ENCODE assay signal across 17 cellular contexts in the genomic region with DNA sequence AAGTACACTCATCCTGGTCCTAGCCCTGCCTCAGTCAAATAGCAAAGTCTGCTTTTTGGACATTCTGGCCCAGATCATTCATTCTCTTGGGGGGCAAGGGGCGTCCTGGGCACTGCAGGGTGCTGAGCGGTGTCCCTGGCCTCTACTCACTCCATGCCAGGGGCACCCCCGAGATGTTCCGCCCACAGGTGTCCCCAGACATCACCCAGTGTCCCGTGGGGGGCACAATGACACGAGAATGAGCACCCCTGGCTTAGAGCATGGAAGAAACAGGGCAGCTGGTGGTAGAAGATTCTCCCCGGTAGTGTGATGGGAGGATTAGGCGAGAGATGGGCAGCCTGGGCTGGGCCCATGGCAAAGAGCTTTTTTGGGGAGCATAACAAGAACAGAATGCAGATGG. TPM values are rescaled to one million over a fixed set of nuclear protein-coding genes. Genes with fewer than 3 reads are reported as not detected.
DNase-seq lines count a peak whose midpoint lies in the region; ATAC-seq and TF ChIP-seq lines count a peak whose summit lies in the region.
"Had no signal": no experiment of that assay in that cellular context is flagged by ENCODE, and none has a peak within 500 bp of the region (broad histone marks: within the 10 kb centered on the region; RNA-seq: fewer than 3 reads in every experiment).

No MANE protein-coding gene starts in this region.

- no peak overlapping the region for H3K56ac ChIP-seq in IMR-90 (ENCODE audit: extremely low read depth, insufficient read depth, low read length)

- H3K4me3 Mint-ChIP-seq in memory B cell = no peak overlapping the region
- H3K4me3 Mint-ChIP-seq: HFFc6 had no signal

- H3K9ac ChIP-seq in BLaER1 treated with 17β-estradiol and CSF1 and Interleukin-3, amounts not matched to agents 10 nM and 100 nM = peak overlapping the region in 2 of 11 experiments; percentile 14 to 19; a peak in 1 of 22 replicates
- H3K9ac ChIP-seq in IMR-90 (ENCODE audit: low read depth, low read length) = no peak overlapping the region

- H3K18ac ChIP-seq in IMR-90 (ENCODE audit: low read depth, low read length) = no peak overlapping the region

- H3K36me3 Mint-ChIP-seq in memory B cell = no peaks in the 10 kb centered on the region

- no peaks in the 10 kb centered on the region; the same call in 1 of the 2 replicates for H3K9me1 ChIP-seq in IMR-90 (ENCODE audit: insufficient read depth, low read length)

- TF ChIP-seq POLR2A in IMR-90 (IDR thresholded peaks at IDR 0.05; ENCODE audit: low read depth, low read length) = no peak
- no peak for TF ChIP-seq POLR2A in gastrocnemius medialis (IDR thresholded peaks at IDR 0.05)

- no peak overlapping the region for H2AK9ac ChIP-seq in IMR-90 (replicated peaks; ENCODE audit: low read depth, low read length, poor library complexity)

- no peaks in the 10 kb centered on the region for H3K9me3 Mint-ChIP-seq in memory B cell
- H3K9me3 Mint-ChIP-seq: HFFc6 had no signal

- H3K14ac ChIP-seq in IMR-90 (replicated peaks; ENCODE audit: low read depth, low read length) = no peak overlapping the region

- no peaks in the 10 kb centered on the region for H4K20me1 ChIP-seq in BLaER1 treated with 17β-estradiol and CSF1 and Interleukin-3, amounts not matched to agents 10 nM and 100 nM
- no peaks in the 10 kb centered on the region for H4K20me1 ChIP-seq in IMR-90 (ENCODE audit: insufficient read depth, low read length)

- no peak overlapping the region for H4K5ac ChIP-seq in IMR-90 (ENCODE audit: low read depth, low read length)

- WGBS in IMR-90 (ENCODE audit: extremely low coverage in 2 of 2, insufficient read length in 1 of 2), 2 experiments = 84% methylated on average over 5 of the region's 8 CpGs; no CpG with 5 or more reads in 1 of the 2 experiments

- peaks cover 24 to 59% (median 46%) of the 10 kb centered on the region in 10 experiments for H3K4me1 ChIP-seq in BLaER1 treated with 17β-estradiol and CSF1 and Interleukin-3, amounts not matched to agents 10 nM and 100 nM
- H3K4me1 ChIP-seq in IMR-90 (ENCODE audit: control insufficient read depth, insufficient read depth, low read length) (peaks cover 6% of the 10 kb centered on the region), gastrocnemius medialis (peaks cover 4 to 9% of the 10 kb centered on the region in 2 donors)

- peak overlapping the region; percentile 24 for H3K27ac Mint-ChIP-seq in memory B cell
- H3K27ac Mint-ChIP-seq: HFFc6 had no signal

- in situ Hi-C loops in IMR-90 (cut with MboI; ENCODE audit: low sequenced_read_pairs) (no loop called here), gastrocnemius medialis (cut with MboI; ENCODE audit: low sequenced_read_pairs in 4 of 4) (loop anchor here in 1 of 4 donors (25.0 kb wide), 1 partner anchor 105 kb away; no protein-coding TSS in a partner anchor)

- ATAC-seq in IMR-90 (ENCODE audit: low read depth) (no peak), memory B cell (ENCODE audit: low read depth) (no peak), gastrocnemius medialis (no peak)

- H2AFZ ChIP-seq in IMR-90 (replicated peaks; ENCODE audit: low read length, poor library complexity) = peak overlapping the region; percentile 58

- H3K4me3 ChIP-seq in BLaER1 treated with 17β-estradiol and CSF1 and Interleukin-3, amounts not matched to agents 10 nM and 100 nM = no peak overlapping the region
- H3K4me3 ChIP-seq in IMR-90 (ENCODE audit: insufficient read depth, low read depth, low read length) (no peak overlapping the region), gastrocnemius medialis (no peak overlapping the region)
- H3K4me3 ChIP-seq: MG63 had no signal

- DNase-seq in IMR-90 = no peak
- DNase-seq in memory B cell (ENCODE audit: low spot score in 2 of 2) = no peak
- DNase-seq in gastrocnemius medialis = no peak
- no peak for DNase-seq in cerebellum (ENCODE audit: low spot score)
- DNase-seq in NOMO-1 treated with DMSO at 0.1 percent for 48 hours (lab: John Stamatoyannopoulos, UW; ENCODE audit: unreplicated experiment) = no peak
- no peak for DNase-seq in RKO (ENCODE audit: low spot score)
- DNase-seq: ACHN, DMS 273 treated with DMSO at 0.1 percent for 48 hours, HFFc6, MG63, NCI-H1105, NCI-H187 treated with DMSO at 0.1 percent for 48 hours, NCI-H2171, NCI-H446 treated with DMSO at 0.1 percent for 48 hours, NCI-H748 treated with DMSO at 0.1 percent for 48 hours, Right ventricle myocardium superior had no signal

- CTCF ChIA-PET in IMR-90 (lab: Yijun Ruan, JAX) = interaction anchor here (0.6 kb wide), 1 partner anchor 21 kb away, joined by 6 read pairs; no protein-coding TSS in a partner anchor

- no TSS peak for BruUV-seq in IMR-90 (replicated peaks; lab: Mats Ljungman, UMichigan)

- H2BK20ac ChIP-seq in IMR-90 (ENCODE audit: low read depth, low read length) = no peak overlapping the region

- H3K36me3 ChIP-seq in BLaER1 treated with 17β-estradiol and CSF1 and Interleukin-3, amounts not matched to agents 10 nM and 100 nM = no peaks in the 10 kb centered on the region
- no peaks in the 10 kb centered on the region for H3K36me3 ChIP-seq in IMR-90 (ENCODE audit: control insufficient read depth, insufficient read depth, low read length)
- H3K36me3 ChIP-seq in gastrocnemius medialis = no peaks in the 10 kb centered on the region
- H3K36me3 ChIP-seq: MG63 had no signal

- H3K79me1 ChIP-seq in IMR-90 (ENCODE audit: low read depth in 1 of 2, low read length in 2 of 2) = peaks cover 0 to 6% of the 10 kb centered on the region in 2 experiments; a peak in 1 of 4 replicates

- intact Hi-C loops in IMR-90 (cut with micrococcal nuclease) (no loop called here), gastrocnemius medialis (cut with DNase I; ENCODE audit: low total_unique reads) (no loop called here)

- no peaks in the 10 kb centered on the region for H3K27me3 ChIP-seq in BLaER1 treated with 17β-estradiol and CSF1 and Interleukin-3, amounts not matched to agents 10 nM and 100 nM
- no peaks in the 10 kb centered on the region for H3K27me3 ChIP-seq in IMR-90 (ENCODE audit: control insufficient read depth, insufficient read depth, low read length)
- no peaks in the 10 kb centered on the region for H3K27me3 ChIP-seq in gastrocnemius medialis
- H3K27me3 ChIP-seq: MG63 had no signal

- peak overlapping the region in 7 of 11 experiments; percentile 20 to 48 (median 42); a peak in 8 of 22 replicates for H3K4me2 ChIP-seq in BLaER1 treated with 17β-estradiol and CSF1 and Interleukin-3, amounts not matched to agents 10 nM and 100 nM
- no peak overlapping the region for H3K4me2 ChIP-seq in IMR-90 (ENCODE audit: low read depth, low read length)

- H2BK15ac ChIP-seq in IMR-90 (ENCODE audit: low read depth, low read length) = no peak overlapping the region

- dilution Hi-C loops in IMR-90 (cut with HindIII; ENCODE audit: low sequenced_read_pairs, unreplicated experiment) = no loop called here

- no peaks in the 10 kb centered on the region for H3K27me3 Mint-ChIP-seq in memory B cell

- TF ChIP-seq CTCF in IMR-90 (conservative IDR thresholded peaks at IDR 0.05; ENCODE audit: low read depth, low read length) = no peak
- TF ChIP-seq CTCF in gastrocnemius medialis (IDR thresholded peaks at IDR 0.05 in 4 of 5, conservative IDR thresholded peaks at IDR 0.05 in 1 of 5) = no peak

- no peaks in the 10 kb centered on the region for H3K9me3 ChIP-seq in BLaER1 treated with 17β-estradiol and CSF1 and Interleukin-3, amounts not matched to agents 10 nM and 100 nM (replicated peaks in 1 of 11)
- H3K9me3 ChIP-seq in IMR-90 (ENCODE audit: control insufficient read depth, insufficient read depth, low read length) = no peaks in the 10 kb centered on the region
- H3K9me3 ChIP-seq in gastrocnemius medialis = no peaks in the 10 kb centered on the region
- H3K9me3 ChIP-seq: MG63 had no signal

- H3K4ac ChIP-seq in IMR-90 (ENCODE audit: low read depth, low read length) = no peak overlapping the region

- H4K91ac ChIP-seq in IMR-90 (ENCODE audit: insufficient read depth, low read depth, low read length) = no peak overlapping the region

- no peak overlapping the region for H2AK5ac ChIP-seq in IMR-90 (ENCODE audit: low read depth, low read length)

- no peak overlapping the region for H2BK120ac ChIP-seq in IMR-90 (ENCODE audit: low read depth, low read length)

- H3K23ac ChIP-seq in IMR-90 (ENCODE audit: low read depth, low read length) = no peak overlapping the region

- TF ChIP-seq RAD21 in IMR-90 (IDR thresholded peaks at IDR 0.05; ENCODE audit: low read length) = no peak

- H3K4me1 Mint-ChIP-seq in memory B cell = peaks cover 16% of the 10 kb centered on the region

- no peak overlapping the region for H2BK5ac ChIP-seq in IMR-90 (ENCODE audit: low read depth, low read length, poor library complexity, severe bottlenecking)

- H4K8ac ChIP-seq in IMR-90 (ENCODE audit: low read depth in 2 of 2, low read length in 2 of 2) = no peak overlapping the region

- H3K27ac ChIP-seq in BLaER1 treated with 17β-estradiol and CSF1 and Interleukin-3, amounts not matched to agents 10 nM and 100 nM = no peak overlapping the region; a peak in 1 of 22 replicates
- H3K27ac ChIP-seq in IMR-90 (ENCODE audit: insufficient read depth, low read length) (no peak overlapping the region), gastrocnemius medialis (peak overlapping the region; percentile 58 to 80 (median 70))

- POLR2A ChIA-PET in IMR-90 (lab: Charles Lee; ENCODE audit: unreplicated experiment) = no interaction called here

TF ChIP-seq in IMR-90, 13 proteins besides CTCF, POLR2A, EP300 and RAD21 (continues in another document):
- no peak for TF ChIP-seq MAZ (IDR thresholded peaks at IDR 0.05; ENCODE audit: borderline replicate concordance, low read depth, low read length)
- TF ChIP-seq RCOR1 (IDR thresholded peaks at IDR 0.05; ENCODE audit: insufficient replicate concordance, low read length) = no peak
- no peak for TF ChIP-seq MAFK (IDR thresholded peaks at IDR 0.05; ENCODE audit: low read depth, low read length)
- TF ChIP-seq NFE2L2 (IDR thresholded peaks at IDR 0.05; ENCODE audit: low read depth, low read length) = no peak
- TF ChIP-seq RFX5 (IDR thresholded peaks at IDR 0.05; ENCODE audit: low read depth, low read length) = no peak

RNA-seq across cellular contexts. Expression of gene TLE5, which starts 5.3 kb away (rescaled TPM):
- total RNA-seq in IMR-90 (2012; rRNA removed) (119 and 121 TPM in 2 replicates), gastrocnemius medialis (100 to 1,000 TPM; 437 to 686 (median 474) TPM), cerebellum (92.0 TPM)
- polyA plus RNA-seq in IMR-90 (2012; rRNA removed) = 407 and 444 TPM in 2 replicates
- polyA plus RNA-seq in IMR-90 (2012; cell fraction: cytosol; rRNA removed) = 218 and 593 TPM in 2 replicates
- 457 and 800 TPM in 2 replicates for polyA plus RNA-seq in IMR-90 (2012; cell fraction: nucleus; rRNA removed; ENCODE audit: low replicate concordance)

RNA-seq across cellular contexts. Expression of gene GNA11, which starts 26.6 kb away (rescaled TPM):
- total RNA-seq in IMR-90 (2012; rRNA removed) (25.5 and 34.4 TPM in 2 replicates), gastrocnemius medialis (10 to 100 TPM; 38.3 to 72.5 (median 68.5) TPM), cerebellum (37.0 TPM)
- 33.3 and 44.5 TPM in 2 replicates for polyA plus RNA-seq in IMR-90 (2012; rRNA removed)
- 29.2 and 50.1 TPM in 2 replicates for polyA plus RNA-seq in IMR-90 (2012; cell fraction: cytosol; rRNA removed)
- polyA plus RNA-seq in IMR-90 (2012; cell fraction: nucleus; rRNA removed; ENCODE audit: low replicate concordance) = 24.5 and 49.2 TPM in 2 replicates

RNA-seq across cellular contexts. Expression of gene TLE2, which starts 38.5 kb away (rescaled TPM):
- total RNA-seq in IMR-90 (2012; rRNA removed) (under 0.01 and 0.28 TPM in 2 replicates), gastrocnemius medialis (10 to 100 TPM; 26.1 to 48.5 (median 45.2) TPM), cerebellum (17.0 TPM)
- polyA plus RNA-seq in IMR-90 (2012; rRNA removed) = 0.41 and 0.72 TPM in 2 replicates
- polyA plus RNA-seq in IMR-90 (2012; cell fraction: cytosol; rRNA removed) = 0.42 and 0.45 TPM in 2 replicates
- 3.8 and 3.9 TPM in 2 replicates for polyA plus RNA-seq in IMR-90 (2012; cell fraction: nucleus; rRNA removed; ENCODE audit: low replicate concordance)

Comparison
In these comparisons a context has a peak if more than half of its experiments do, and no peak if none do; other contexts are left out.
1. H3K27ac ChIP-seq: peak in gastrocnemius medialis (4 of 4); none in BLaER1 treated with 17β-estradiol and CSF1 and Interleukin-3, amounts not matched to agents 10 nM and 100 nM (0 of 11) and IMR-90 (single experiment).
2. RNA of gene TLE2, which starts 38.5 kb away (total RNA-seq): 26.1 to 48.5 TPM in gastrocnemius medialis and 17.0 TPM in cerebellum (single experiment); under 0.01 to 0.28 TPM in IMR-90; every median in the first group is over 10 times any median in the second.